In genomic region chr12:119842380-119842779, GRCh38 we compare ENCODE assay signal across 18 cellular contexts.
"Had no signal": no experiment of that assay in that cellular context is flagged by ENCODE, and none has a peak within 500 bp of the region (broad histone marks: within the 10 kb centered on the region; RNA-seq: fewer than 3 reads in every experiment).

No MANE protein-coding gene starts in this region.

- DNase-seq: colonic mucosa; effector CD8-positive, alpha-beta T cell; endodermal cell; foreskin keratinocyte; naive thymus-derived CD4-positive, alpha-beta T cell; occipital lobe; pancreas; right lobe of liver; stimulated activated CD4-positive, alpha-beta T cell treated with anti-CD3 and anti-CD28 coated beads, Interleukin-12 subunit alpha, Interleukin-12 subunit beta, amount 100 ng/mL, for 4 hours; stimulated activated CD4-positive, alpha-beta T cell treated with anti-CD3 and anti-CD28 coated beads, Interleukin-1b, Interleukin-23, amount 100 ng/mL, for 48 hours; stimulated activated CD4-positive, alpha-beta T cell treated with anti-CD3 and anti-CD28 coated beads, Interleukin-4, amount 100 ng/mL, for 1 hour; stimulated activated CD8-positive, alpha-beta memory T cell treated with anti-CD3 and anti-CD28 coated beads, Interleukin-4, amount 100 ng/mL, for 48 hours; stimulated activated naive CD4-positive, alpha-beta T cell; stimulated activated naive CD8-positive, alpha-beta T cell treated with anti-CD3 and anti-CD28 coated beads, Interleukin-15, amount 100 ng/mL, for 72 hours had no signal

- H3K4me2 ChIP-seq: smooth muscle cell had no signal

- H3K4me1 ChIP-seq: colonic mucosa, esophagus muscularis mucosa, foreskin keratinocyte, pancreas, right lobe of liver, thyroid gland had no signal

- H3K27me3 ChIP-seq: colonic mucosa, esophagus muscularis mucosa, foreskin keratinocyte, pancreas, right lobe of liver, thyroid gland had no signal

- H3K27ac ChIP-seq: colonic mucosa, esophagus muscularis mucosa, foreskin keratinocyte, pancreas, right lobe of liver, thyroid gland had no signal

- H3K9me3 ChIP-seq: colonic mucosa, pancreas, right lobe of liver, thyroid gland had no signal

- H3K4me3 ChIP-seq: colonic mucosa, esophagus muscularis mucosa, lung, pancreas, right lobe of liver, smooth muscle cell, thyroid gland had no signal

- H3K36me3 ChIP-seq: colonic mucosa, esophagus muscularis mucosa, pancreas, right lobe of liver, thyroid gland had no signal
